In genomic region chrX:40102393-40103381, GRCh38 we compare ENCODE assay signal across 22 cellular contexts. TPM values are rescaled to one million over a fixed set of nuclear protein-coding genes. Genes with fewer than 3 reads are reported as not detected.
DNase-seq lines count a peak whose midpoint lies in the region; ATAC-seq, FAIRE-seq and TF ChIP-seq lines count a peak whose summit lies in the region.
"Had no signal": no experiment of that assay in that cellular context is flagged by ENCODE, and none has a peak within 500 bp of the region (broad histone marks: within the 10 kb centered on the region; RNA-seq: fewer than 3 reads in every experiment).

No MANE protein-coding gene starts in this region.

- no peak for TF ChIP-seq RAD21 in HepG2 (CRISPR knock-in tag; IDR thresholded peaks at IDR 0.05)
- no peak for TF ChIP-seq RAD21 in H1 (IDR thresholded peaks at IDR 0.05 in 1 of 2, conservative IDR thresholded peaks at IDR 0.05 in 1 of 2; ENCODE audit: low read depth in 2 of 2, low read length in 2 of 2)

- H3K36me3 Mint-ChIP-seq in nephron (ENCODE audit: low read depth), result no peaks in the 10 kb centered on the region
- H3K36me3 Mint-ChIP-seq: activated naive CD8-positive, alpha-beta T cell had no signal

- no peak overlapping the region for H3K23ac ChIP-seq in H1 (ENCODE audit: insufficient read length)

- FAIRE-seq in HepG2 (lab: Jason Lieb, UNC) (no peak), H1 (lab: Jason Lieb, UNC) (no peak)
- FAIRE-seq: pancreas, RCC 7860, TTC549 had no signal

- H4K20me1 ChIP-seq in HepG2 (ENCODE audit: insufficient read depth, low read length), result no peaks in the 10 kb centered on the region
- no peaks in the 10 kb centered on the region for H4K20me1 ChIP-seq in H1 (replicated peaks in 1 of 2; ENCODE audit: control insufficient read depth in 1 of 2, insufficient read depth in 2 of 2, low read length in 2 of 2)

- H4K5ac ChIP-seq in H1 (ENCODE audit: insufficient read length, low read depth, low read length), result no peak overlapping the region

- H3K27ac ChIP-seq in HepG2 (ENCODE audit: extremely low read length, insufficient read depth, low read length), result no peak overlapping the region
- no peak overlapping the region for H3K27ac ChIP-seq in right lobe of liver
- H3K27ac ChIP-seq in H1 (ENCODE audit: low read depth, low read length), result no peak overlapping the region
- H3K27ac ChIP-seq in left lung, result no peak overlapping the region
- H3K27ac ChIP-seq: brain microvascular endothelial cell, esophagus squamous epithelium, pancreas, skin epidermis, tibial nerve had no signal

- H3K4me2 ChIP-seq in HepG2 (ENCODE audit: low read depth, low read length) (no peak overlapping the region), H1 (ENCODE audit: insufficient read depth in 1 of 2, low read depth in 2 of 2, low read length in 2 of 2) (peak overlapping the region; percentile 72 to 98)

- H2BK15ac ChIP-seq in H1 (ENCODE audit: low read length), result no peak overlapping the region

- H2BK5ac ChIP-seq in H1 (ENCODE audit: low read depth, low read length), result no peak overlapping the region

- H3K27me3 Mint-ChIP-seq in nephron (ENCODE audit: low read depth), result peaks cover 11% of the 10 kb centered on the region
- H3K27me3 Mint-ChIP-seq: activated naive CD8-positive, alpha-beta T cell; CD4-positive, alpha-beta T cell had no signal

- peaks cover 21% of the 10 kb centered on the region; the same call in 1 of the 2 replicates for H3K23me2 ChIP-seq in H1 (ENCODE audit: low read depth, low read length)

- H3K27me3 ChIP-seq in HepG2 (ENCODE audit: control insufficient read depth in 1 of 2, insufficient read depth in 2 of 2, low read length in 2 of 2) (no peaks in the 10 kb centered on the region), right lobe of liver (no peaks in the 10 kb centered on the region), H1 (replicated peaks in 1 of 4; ENCODE audit: control insufficient read depth in 3 of 4, extremely low read depth in 1 of 4, insufficient read depth in 3 of 4, low read length in 3 of 4) (peaks cover 4 to 46% (median 25%) of the 10 kb centered on the region in 4 experiments; a peak in 6 of 7 replicates), left lung (peaks cover 0 to 64% of the 10 kb centered on the region in 2 donors)
- H3K27me3 ChIP-seq: brain microvascular endothelial cell had no signal

- CTCF ChIA-PET in HepG2 (lab: Yijun Ruan, JAX; ENCODE audit: low intra/inter-chr PET ratio, low total read pairs), result no interaction called here
- CTCF ChIA-PET in H1 (lab: Charles Lee; ENCODE audit: partially characterized antibody), result interaction anchor here (1.1 to 2.0 kb wide), 6 partner anchors 40 to 197 kb away, joined by 3 to 5 read pairs (median 3); no protein-coding TSS in a partner anchor

- POLR2A ChIA-PET in HepG2 (lab: Yijun Ruan, JAX) (interaction anchor here (0.8 kb wide), 1 partner anchor 90 kb away, joined by 3 read pairs; no protein-coding TSS in a partner anchor), H1 (lab: Charles Lee; ENCODE audit: partially characterized antibody) (interaction anchor here (0.6 to 29.1 kb wide), 9 partner anchors 10 to 1767 kb away, joined by 3 to 509 read pairs (median 6); no protein-coding TSS in a partner anchor)

- no peaks in the 10 kb centered on the region for H3K79me1 ChIP-seq in H1 (ENCODE audit: low read depth, low read length)

- no peak overlapping the region for H2BK20ac ChIP-seq in H1 (ENCODE audit: low read length)

- H3K9me3 ChIP-seq in HepG2 (ENCODE audit: low read length), result no peaks in the 10 kb centered on the region
- H3K9me3 ChIP-seq in right lobe of liver, result no peaks in the 10 kb centered on the region
- H3K9me3 ChIP-seq in H1 (ENCODE audit: insufficient read depth in 2 of 2, low read depth in 1 of 2, low read length in 1 of 2), result no peaks in the 10 kb centered on the region
- H3K9me3 ChIP-seq in left lung, result no peaks in the 10 kb centered on the region
- H3K9me3 ChIP-seq: esophagus squamous epithelium, pancreas, tibial nerve had no signal

- no peak overlapping the region for H2BK120ac ChIP-seq in H1 (replicated peaks; ENCODE audit: low read depth, low read length)

- H3K9ac ChIP-seq in HepG2 (ENCODE audit: insufficient read depth, low read depth, low read length) (no peak overlapping the region), H1 (replicated peaks in 1 of 4; ENCODE audit: extremely low read depth in 1 of 4, low read depth in 3 of 4, low read length in 3 of 4) (no peak overlapping the region; a peak in 1 of 7 replicates)

- peak overlapping the region; percentile 60 for H3K18ac ChIP-seq in H1 (ENCODE audit: extremely low read depth, low read length)

- TF ChIP-seq EP300 in HepG2 (IDR thresholded peaks at IDR 0.05; ENCODE audit: low read depth in 2 of 2, low read length in 2 of 2) (no peak), HepG2 (CRISPR knock-in tag; IDR thresholded peaks at IDR 0.05; ENCODE audit: borderline replicate concordance) (no peak), H1 (IDR thresholded peaks at IDR 0.05; ENCODE audit: borderline replicate concordance in 1 of 2, low read depth in 2 of 2, low read length in 2 of 2) (no peak)

- peaks cover 7% of the 10 kb centered on the region for H3K9me3 Mint-ChIP-seq in nephron
- H3K9me3 Mint-ChIP-seq: CD4-positive, alpha-beta T cell had no signal

- no peak overlapping the region for H3K4me3 ChIP-seq in HepG2 (replicated peaks in 1 of 3; ENCODE audit: insufficient read depth in 1 of 3, low read depth in 2 of 3, low read length in 3 of 3)
- H3K4me3 ChIP-seq in right lobe of liver, result no peak overlapping the region
- H3K4me3 ChIP-seq in H1 (ENCODE audit: extremely low read depth in 1 of 4, insufficient read depth in 2 of 4, low read depth in 3 of 4, low read length in 4 of 4), result peak overlapping the region; percentile 27 to 66 (median 32); a peak in 7 of 8 replicates
- H3K4me3 ChIP-seq in left lung, result no peak overlapping the region
- H3K4me3 ChIP-seq: esophagus squamous epithelium, pancreas, skin epidermis, tibial nerve had no signal

- H2AFZ ChIP-seq in HepG2 (ENCODE audit: low read length) (no peak overlapping the region), H1 (ENCODE audit: low read length) (no peak overlapping the region)

- H2BK12ac ChIP-seq in H1 (ENCODE audit: low read depth, low read length), result peak overlapping the region; percentile 87; the same call in 1 of the 2 replicates

- BruUV-seq in HepG2 (replicated peaks; lab: Mats Ljungman, UMichigan), result no TSS peak

- no peak overlapping the region for H3K56ac ChIP-seq in H1 (replicated peaks; ENCODE audit: insufficient read length, low read depth, low read length)

- H3K4ac ChIP-seq in H1 (replicated peaks; ENCODE audit: insufficient read length, low read depth, low read length), result peak overlapping the region; percentile 78

- intact Hi-C loops in HepG2 (cut with micrococcal nuclease; ENCODE audit: unreplicated experiment), result no loop called here
- intact Hi-C loops in right lobe of liver (cut with DNase I), result loop anchor here in 1 of 2 donors (10.0 kb wide), 1 partner anchor 52 kb away; no protein-coding TSS in a partner anchor
- intact Hi-C loops in left lung (cut with DNase I), result no loop called here

- WGBS in HepG2 (ENCODE audit: low lambda C conversion rate), result 98% methylated on average over 21 of the region's 65 CpGs
- WGBS in right lobe of liver (ENCODE audit: insufficient coverage, low coverage, low lambda C conversion rate, missing lambda C conversion rate), result 60% methylated on average over 19 of the region's 65 CpGs
- 4% methylated on average over 21 of the region's 65 CpGs; no CpG with 5 or more reads in 1 of the 2 experiments for WGBS in H1 (ENCODE audit: extremely low coverage in 1 of 2, insufficient coverage in 1 of 2, insufficient read length in 1 of 2, insufficient replicate concordance in 2 of 2, low coverage in 1 of 2, low lambda C conversion rate in 2 of 2, missing lambda C conversion rate in 1 of 2), 2 experiments

- in situ Hi-C loops in HepG2 (cut with HindIII; ENCODE audit: extremely low pct_ligation_motif_present, low pct_unique_long_range_greater_than_20kb) (no loop called here), G401 (cut with HindIII; ENCODE audit: low sequenced_read_pairs) (no loop called here)

- H4K91ac ChIP-seq in H1 (replicated peaks; ENCODE audit: insufficient read length, low read length), result peak overlapping the region; percentile 95

- peak overlapping the region; percentile 48; the same call in 1 of the 2 replicates for H2AK5ac ChIP-seq in H1 (ENCODE audit: low read depth, low read length)

- peak overlapping the region; percentile 78 to 82 (median 78) for H3K4me3 Mint-ChIP-seq in nephron
- H3K4me3 Mint-ChIP-seq: activated naive CD8-positive, alpha-beta T cell had no signal

- H3K4me1 ChIP-seq in HepG2 (ENCODE audit: insufficient read depth, low read length) (peaks cover 45% of the 10 kb centered on the region), right lobe of liver (peaks cover 0 to 17% (median 5%) of the 10 kb centered on the region in 4 donors), H1 (replicated peaks in 1 of 4; ENCODE audit: control insufficient read depth in 3 of 4, insufficient read depth in 4 of 4, low read length in 3 of 4) (peaks cover 6 to 36% (median 19%) of the 10 kb centered on the region in 4 experiments), left lung (peaks cover 0 to 39% of the 10 kb centered on the region in 2 donors)

- H3K4me1 Mint-ChIP-seq in nephron, result peaks cover 33% of the 10 kb centered on the region

- ATAC-seq in HepG2 (no peak), right lobe of liver (no peak), left lung (no peak), GM21390 (IDR thresholded peaks at IDR 0.05; ENCODE audit: unreplicated experiment) (no peak)
- ATAC-seq: pancreas had no signal

- H3K79me2 ChIP-seq in HepG2 (ENCODE audit: insufficient read depth, low read length), result peaks cover 14% of the 10 kb centered on the region
- peaks cover 0 to 8% of the 10 kb centered on the region in 2 experiments; a peak in 2 of 4 replicates for H3K79me2 ChIP-seq in H1 (ENCODE audit: control insufficient read depth in 1 of 2, insufficient read depth in 2 of 2, low read length in 2 of 2)

- TF ChIP-seq POLR2A in HepG2 (IDR thresholded peaks at IDR 0.05; ENCODE audit: insufficient read depth in 1 of 2, low read depth in 2 of 2, low read length in 2 of 2) (no peak), right lobe of liver (IDR thresholded peaks at IDR 0.05) (no peak), H1 (IDR thresholded peaks at IDR 0.05; ENCODE audit: control extremely low read depth in 1 of 2, low read depth in 2 of 2, low read length in 2 of 2) (no peak; a peak in 1 of 3 replicates)

- H3K27ac Mint-ChIP-seq in nephron, result peak overlapping the region in 2 of 3 experiments; percentile 86 to 87
- H3K27ac Mint-ChIP-seq: activated naive CD8-positive, alpha-beta T cell; CD4-positive, alpha-beta T cell had no signal

- H3K36me3 ChIP-seq in HepG2 (replicated peaks in 1 of 2; ENCODE audit: control insufficient read depth in 1 of 2, insufficient read depth in 2 of 2, low read length in 2 of 2) (no peaks in the 10 kb centered on the region), right lobe of liver (no peaks in the 10 kb centered on the region), H1 (ENCODE audit: control insufficient read depth in 2 of 4, insufficient read depth in 4 of 4, low read length in 3 of 4) (no peaks in the 10 kb centered on the region), left lung (no peaks in the 10 kb centered on the region)
- H3K36me3 ChIP-seq: brain microvascular endothelial cell, esophagus squamous epithelium, pancreas, tibial nerve had no signal

- TF ChIP-seq CTCF in HepG2 (CRISPR knock-in tag; IDR thresholded peaks at IDR 0.05) (no peak), right lobe of liver (IDR thresholded peaks at IDR 0.05) (no peak), H1 (IDR thresholded peaks at IDR 0.05; ENCODE audit: control extremely low read depth in 1 of 3, insufficient read depth in 1 of 3, low read depth in 1 of 3, low read length in 3 of 3) (no peak), nephron (IDR thresholded peaks at IDR 0.05; ENCODE audit: unreplicated experiment in 3 of 3) (no peak), left lung (IDR thresholded peaks at IDR 0.05) (no peak)

- peak overlapping the region; percentile 80 for H4K8ac ChIP-seq in H1 (ENCODE audit: extremely low read depth, insufficient read depth, low read length)

- DNase-seq in HepG2 (ENCODE audit: low spot score) (no peak), right lobe of liver (no peak), H1 (ENCODE audit: low read depth in 1 of 2, low spot score in 2 of 2) (peak in 1 of 2 experiments; percentile 54), G401 (ENCODE audit: low spot score) (no peak), HPDE6-E6E7 (ENCODE audit: extremely low spot score) (no peak), left lung (no peak)
- DNase-seq: activated T-cell treated with anti-CD3 and anti-CD28 coated beads, Interleukin-2, amount 50 U/mL, for 48 hours; brain microvascular endothelial cell; CD4-positive, alpha-beta T cell; dermis blood vessel endothelial cell; esophagus squamous epithelium; kidney glomerular epithelial cell; NCI-H1694 treated with DMSO at 0.1 percent for 48 hours; NCI-H524 treated with DMSO at 0.1 percent for 48 hours had no signal

- H3K14ac ChIP-seq in H1 (ENCODE audit: insufficient read length), result no peak overlapping the region

RNA-seq across cellular contexts. Expression of gene BCOR, which starts 4.9 kb away (rescaled TPM):
- total RNA-seq in HepG2 (2016; rRNA removed; fragmentation: Illumina TruSeq; extraction: Trizol) (15.2 and 18.6 TPM in 2 replicates), right lobe of liver (10 to 100 TPM in 4 of 6 experiments, 1 to 10 TPM in 2; 9.4 to 16.6 (median 12.0) TPM), left lung (10 to 100 TPM; 19.0 to 24.0 TPM)
- total RNA-seq in HepG2 (2016; cell fraction: cytosol; rRNA removed; fragmentation: Illumina TruSeq; extraction: Trizol; ENCODE audit: low read depth), result 3.2 and 4.8 TPM in 2 replicates
- total RNA-seq in HepG2 (2016; cell fraction: insoluble cytoplasmic fraction; rRNA removed; fragmentation: Illumina TruSeq; extraction: Trizol), result 13.9 and 15.9 TPM in 2 replicates
- 7.4 and 7.6 TPM in 2 replicates for total RNA-seq in HepG2 (2016; cell fraction: membrane; rRNA removed; fragmentation: Illumina TruSeq; extraction: Trizol)
- 18.8 and 25.8 TPM in 2 replicates for total RNA-seq in HepG2 (2016; cell fraction: nucleus; rRNA removed; fragmentation: Illumina TruSeq; extraction: Trizol)
- polyA plus RNA-seq in HepG2 (2011; rRNA removed) (14.3 and 15.2 TPM in 2 replicates), H1 (2011; rRNA removed) (25.0 and 38.7 TPM in 2 replicates)
- polyA plus RNA-seq in HepG2 (2011; cell fraction: cytosol; rRNA removed), result 11.5 and 13.8 TPM in 2 replicates
- 30.4 and 30.6 TPM in 2 replicates for polyA plus RNA-seq in HepG2 (2011; cell fraction: nucleus; rRNA removed)
- polyA plus RNA-seq in HepG2 (2012), result 27.3 and 29.3 TPM in 2 replicates
- polyA plus RNA-seq in HepG2 (2016; cell fraction: cytosol; fragmentation: Illumina TruSeq; extraction: Trizol; ENCODE audit: low read depth), result 1.2 and 1.3 TPM in 2 replicates
- polyA plus RNA-seq in HepG2 (2016; cell fraction: insoluble cytoplasmic fraction; fragmentation: Illumina TruSeq; extraction: Trizol; ENCODE audit: low read depth), result 17.4 and 18.4 TPM in 2 replicates
- 1.3 and 1.9 TPM in 2 replicates for polyA plus RNA-seq in HepG2 (2016; cell fraction: membrane; fragmentation: Illumina TruSeq; extraction: Trizol; ENCODE audit: low read depth)
- 27.4 and 28.9 TPM in 2 replicates for polyA plus RNA-seq in HepG2 (2016; cell fraction: nucleus; fragmentation: Illumina TruSeq; extraction: Trizol; ENCODE audit: insufficient read depth, low read depth)
- 18.3 and 32.5 TPM in 2 replicates for polyA minus RNA-seq in HepG2 (2011; rRNA and poly(A)+ RNA removed; ENCODE audit: low replicate concordance)
- polyA minus RNA-seq in HepG2 (2011; cell fraction: cytosol; rRNA and poly(A)+ RNA removed), result 40.3 and 40.4 TPM in 2 replicates
- polyA minus RNA-seq in HepG2 (2011; cell fraction: nucleus; rRNA and poly(A)+ RNA removed), result 31.8 TPM in 2 replicates
- total RNA-seq in H1 (2021; fragmentation: NEBNext Ultra II Directional; extraction: Animal tissue kit (Norgen Biotek cat#: 25700)), result 50.8 and 54.7 TPM in 2 replicates
- 23.7 TPM for polyA plus RNA-seq in H1 (2011; cell fraction: cytosol; rRNA removed)
- polyA plus RNA-seq in H1 (2011; cell fraction: nucleus; rRNA removed), result 71.8 TPM
- polyA plus RNA-seq in H1 (2012, experiment 1 of 2), result 30.9 to 39.5 TPM (median 38.0 TPM) in 4 replicates
- polyA plus RNA-seq in H1 (2012, experiment 2 of 2), result 13.5 TPM
- polyA plus RNA-seq in H1 (2013, experiment 1 of 2), result 27.2 TPM
- 25.2 TPM for polyA plus RNA-seq in H1 (2013, experiment 2 of 2)
- polyA minus RNA-seq in H1 (2011; rRNA and poly(A)+ RNA removed), result 34.2 and 37.3 TPM in 2 replicates
- 61.1 TPM for polyA minus RNA-seq in H1 (2011; cell fraction: cytosol; rRNA and poly(A)+ RNA removed)
- 51.4 TPM for polyA minus RNA-seq in H1 (2011; cell fraction: nucleus; rRNA and poly(A)+ RNA removed)
- total RNA-seq in G401 (2014; rRNA removed; shearing (Covaris generic)), result 21.3 and 28.8 TPM in 2 replicates

Comparison
In these comparisons a context has a peak if more than half of its experiments do, and no peak if none do; other contexts are left out.
1. H3K4me3 ChIP-seq: peak in H1 (4 of 4); none in HepG2 (0 of 3), right lobe of liver (0 of 3) and left lung (0 of 2).
2. Of the 41 proteins assayed by ChIP-seq in both HepG2 and H1: peak only in HepG2: none; only in H1: EZH2, SUZ12 and TBP; in both: none; in neither: 38.